Comparison of ENCODE assay signal across 13 cellular contexts in genomic region chr12:54232790-54233189, GRCh38. TPM values are rescaled to one million over a fixed set of nuclear protein-coding genes. Genes with fewer than 3 reads are reported as not detected.
DNase-seq lines count a peak whose midpoint lies in the region; ATAC-seq and TF ChIP-seq lines count a peak whose summit lies in the region.
"Had no signal": no experiment of that assay in that cellular context is flagged by ENCODE, and none has a peak within 500 bp of the region (broad histone marks: within the 10 kb centered on the region; RNA-seq: fewer than 3 reads in every experiment).

No MANE protein-coding gene starts in this region.

- no peak for TF ChIP-seq EP300 in SK-N-SH (IDR thresholded peaks at IDR 0.05; ENCODE audit: borderline replicate concordance in 1 of 2, low read depth in 1 of 2, low read length in 1 of 2)

- WGBS in SK-N-SH (ENCODE audit: low lambda C conversion rate): 100% methylated on average over 2 of the region's 2 CpGs
- WGBS in heart right ventricle, 2 donors: 98 to 99% methylated on average over 2 of the region's 2 CpGs

- DNase-seq in GM03348 (ENCODE audit: low spot score) (peak; percentile 40), SK-N-SH (no peak), fibroblast of pulmonary artery (ENCODE audit: low read depth) (peak; percentile 52), stromal cell of bone marrow (ENCODE audit: low read depth) (peak; percentile 89), HAP-1 (ENCODE audit: low spot score in 2 of 2) (no peak), CD1c-positive myeloid dendritic cell (ENCODE audit: extremely low spot score) (no peak), heart right ventricle (no peak)
- DNase-seq: activated naive CD4-positive, alpha-beta T cell treated with anti-CD3 and anti-CD28 coated beads, Interleukin-2, amount 50 U/mL, for 16 hours; DMS153; NCI-H1417; NCI-H524 treated with DMSO at 0.1 percent for 48 hours; SHP77 had no signal

- no peaks in the 10 kb centered on the region for H4K20me1 ChIP-seq in SK-N-SH (ENCODE audit: insufficient read depth)

- H3K4me3 ChIP-seq in SK-N-SH (ENCODE audit: low read depth in 2 of 2, low read length in 1 of 2) (no peak overlapping the region), fibroblast of pulmonary artery (replicated peaks; ENCODE audit: low read depth, low read length) (no peak overlapping the region), HAP-1 (no peak overlapping the region), heart right ventricle (no peak overlapping the region)
- H3K4me3 ChIP-seq: suprapubic skin had no signal

- peaks cover 41% of the 10 kb centered on the region for H3F3A ChIP-seq in SK-N-SH (replicated peaks; ENCODE audit: insufficient read depth)

- in situ Hi-C loops in HAP-1 (cut with MboI; ENCODE audit: low sequenced_read_pairs): no loop called here

- peak overlapping the region in 1 of 2 experiments; percentile 41; a peak in 2 of 4 replicates for H3K27ac ChIP-seq in SK-N-SH (ENCODE audit: low read depth in 2 of 2, low read length in 1 of 2)
- no peak overlapping the region for H3K27ac ChIP-seq in heart right ventricle
- H3K27ac ChIP-seq: suprapubic skin had no signal

- CTCF ChIA-PET in SK-N-SH (lab: Yijun Ruan, JAX): interaction anchor here (0.6 to 2.0 kb wide), 5 partner anchors 12 to 92 kb away, joined by 3 to 7 read pairs (median 5); partner anchors contain the start of gene COPZ1

- peaks cover 24 to 28% of the 10 kb centered on the region in 2 experiments for H3K36me3 ChIP-seq in SK-N-SH (replicated peaks in 1 of 2; ENCODE audit: control insufficient read depth in 1 of 2, insufficient read depth in 2 of 2, low read length in 1 of 2)
- peaks cover 7% of the 10 kb centered on the region; the same call in 1 of the 2 replicates for H3K36me3 ChIP-seq in HAP-1 (replicated peaks)
- peaks cover 0 to 32% (median 0%) of the 10 kb centered on the region in 9 donors for H3K36me3 ChIP-seq in heart right ventricle
- H3K36me3 ChIP-seq: suprapubic skin had no signal

- no peak for TF ChIP-seq RAD21 in SK-N-SH (IDR thresholded peaks at IDR 0.05; ENCODE audit: low read length)

- no peaks in the 10 kb centered on the region for H3K9me3 ChIP-seq in SK-N-SH
- no peaks in the 10 kb centered on the region for H3K9me3 ChIP-seq in HAP-1
- H3K9me3 ChIP-seq in heart right ventricle: no peaks in the 10 kb centered on the region
- H3K9me3 ChIP-seq: suprapubic skin had no signal

- intact Hi-C loops in heart right ventricle (cut with DNase I): no loop called here

- H3K9me2 ChIP-seq in SK-N-SH: no peaks in the 10 kb centered on the region

- 0 out of 2 replicates have a peak, but pooled peaks cover 4% of the 10 kb centered on the region for H3K79me2 ChIP-seq in SK-N-SH (ENCODE audit: insufficient read depth)

- POLR2A ChIA-PET in SK-N-SH (lab: Yijun Ruan, JAX): no interaction called here

- H3K4me1 ChIP-seq in SK-N-SH (ENCODE audit: control insufficient read depth in 1 of 2, insufficient read depth in 2 of 2, low read depth in 1 of 2, low read length in 1 of 2) (peaks cover 0 to 17% of the 10 kb centered on the region in 2 experiments; a peak in 2 of 4 replicates), HAP-1 (no peaks in the 10 kb centered on the region), heart right ventricle (peaks cover 0 to 36% (median 21%) of the 10 kb centered on the region in 9 donors)

- no peak overlapping the region for H3K9ac ChIP-seq in SK-N-SH

- no peak overlapping the region for H3K4me2 ChIP-seq in SK-N-SH

- no peak overlapping the region for H2AFZ ChIP-seq in SK-N-SH (ENCODE audit: low read depth)

- H3K27me3 ChIP-seq in SK-N-SH (ENCODE audit: insufficient read depth) (no peaks in the 10 kb centered on the region), HAP-1 (ENCODE audit: low read depth) (no peaks in the 10 kb centered on the region), heart right ventricle (no peaks in the 10 kb centered on the region)
- H3K27me3 ChIP-seq: suprapubic skin had no signal

- no peak for ATAC-seq in heart right ventricle

- TF ChIP-seq CTCF in SK-N-SH (IDR thresholded peaks at IDR 0.05) (peak; percentile 38), fibroblast of pulmonary artery (IDR thresholded peaks at IDR 0.05; ENCODE audit: low read length, missing control alignments) (peak; percentile 18), heart right ventricle (IDR thresholded peaks at IDR 0.05) (no peak)

TF ChIP-seq in SK-N-SH, 30 proteins besides CTCF, POLR2A, EP300 and RAD21 (continues in another document):
- TF ChIP-seq RFX5 (IDR thresholded peaks at IDR 0.05; ENCODE audit: low read length): no peak
- TF ChIP-seq FOXM1 (IDR thresholded peaks at IDR 0.05; ENCODE audit: low read depth): no peak
- no peak for TF ChIP-seq EZH2phosphoT487 (IDR thresholded peaks at IDR 0.05; ENCODE audit: borderline replicate concordance, low read depth)
- TF ChIP-seq REST (IDR thresholded peaks at IDR 0.05; ENCODE audit: low read depth, low read length): no peak
- no peak for TF ChIP-seq CHD2 (IDR thresholded peaks at IDR 0.05; ENCODE audit: low read length, partially characterized antibody)
- TF ChIP-seq USF1 (IDR thresholded peaks at IDR 0.05; ENCODE audit: borderline replicate concordance, low read depth): no peak
- TF ChIP-seq POLR2AphosphoS5 (IDR thresholded peaks at IDR 0.05; ENCODE audit: low read depth, low read length): no peak
- no peak for TF ChIP-seq YY1 (IDR thresholded peaks at IDR 0.05; ENCODE audit: low read depth)
- no peak for TF ChIP-seq MXI1 (IDR thresholded peaks at IDR 0.05; ENCODE audit: low read depth, low read length)
- TF ChIP-seq NRF1 (IDR thresholded peaks at IDR 0.05; ENCODE audit: low read depth, low read length): no peak
- no peak for TF ChIP-seq RCOR1 (IDR thresholded peaks at IDR 0.05; ENCODE audit: low read length)
- TF ChIP-seq SMC3 (IDR thresholded peaks at IDR 0.05; ENCODE audit: low read depth, low read length): no peak
- TF ChIP-seq IRF3 (IDR thresholded peaks at IDR 0.05; ENCODE audit: low read depth, low read length): no peak

RNA-seq across cellular contexts. Expression of gene SMUG1, which starts 44.0 kb away (rescaled TPM):
- polyA plus RNA-seq in SK-N-SH (2012; rRNA removed) (61.3 and 78.4 TPM in 2 replicates), heart right ventricle (10 to 100 TPM; 16.2 to 28.8 TPM)
- polyA plus RNA-seq in SK-N-SH (2012; cell fraction: cytosol; rRNA removed): 42.3 and 50.3 TPM in 2 replicates
- 113 and 138 TPM in 2 replicates for polyA plus RNA-seq in SK-N-SH (2012; cell fraction: nucleus; rRNA removed)
- total RNA-seq in heart right ventricle: 10 to 100 TPM in 9 of 10 donors, 1 to 10 TPM in 1; 8.8 to 20.7 (median 13.8) TPM

RNA-seq across cellular contexts. Expression of gene CBX5, which starts 47.1 kb away (rescaled TPM):
- 11.6 and 14.1 TPM in 2 replicates for polyA plus RNA-seq in SK-N-SH (2012; rRNA removed)
- polyA plus RNA-seq in SK-N-SH (2012; cell fraction: cytosol; rRNA removed): 15.2 and 17.9 TPM in 2 replicates
- polyA plus RNA-seq in SK-N-SH (2012; cell fraction: nucleus; rRNA removed): 8.3 and 12.6 TPM in 2 replicates
- 10 to 100 TPM; 44.4 to 53.5 (median 49.7) TPM for total RNA-seq in heart right ventricle
- polyA plus RNA-seq in heart right ventricle: 10 to 100 TPM; 13.4 to 19.2 TPM

RNA-seq across cellular contexts. Expression of gene HNRNPA1, which starts 47.7 kb away (rescaled TPM):
- 773 and 841 TPM in 2 replicates for polyA plus RNA-seq in SK-N-SH (2012; rRNA removed)
- polyA plus RNA-seq in SK-N-SH (2012; cell fraction: cytosol; rRNA removed): 1,054 and 1,304 TPM in 2 replicates
- 350 and 539 TPM in 2 replicates for polyA plus RNA-seq in SK-N-SH (2012; cell fraction: nucleus; rRNA removed)
- total RNA-seq in heart right ventricle: 100 to 1,000 TPM; 419 to 538 (median 462) TPM
- polyA plus RNA-seq in heart right ventricle: 100 to 1,000 TPM; 353 to 641 TPM

Comparison
In these comparisons a context has a peak if more than half of its experiments do, and no peak if none do; other contexts are left out.
1. DNase-seq: peak in GM03348 (single experiment), fibroblast of pulmonary artery (single experiment) and stromal cell of bone marrow (single experiment); none in SK-N-SH (single experiment), HAP-1 (0 of 2), CD1c-positive myeloid dendritic cell (single experiment) and heart right ventricle (0 of 2).
2. CTCF ChIP-seq: peak in SK-N-SH (single experiment) and fibroblast of pulmonary artery (single experiment); none in heart right ventricle (0 of 9).